Comparison of ENCODE assay signal across 25 cellular contexts in genomic region chr18:76361219-76361618, GRCh38.
"Had no signal": no experiment of that assay in that cellular context is flagged by ENCODE, and none has a peak within 500 bp of the region (broad histone marks: within the 10 kb centered on the region; RNA-seq: fewer than 3 reads in every experiment).

No MANE protein-coding gene starts in this region.

- H3K27ac ChIP-seq: dorsolateral prefrontal cortex, left ventricle myocardium inferior, lower lobe of right lung, psoas muscle, skin epidermis, spleen, thoracic aorta, tibial nerve, upper lobe of right lung, vagina had no signal

- H3K4me1 ChIP-seq: left ventricle myocardium inferior, lower lobe of right lung, psoas muscle, spleen, upper lobe of right lung had no signal

- H3K27me3 ChIP-seq: dorsolateral prefrontal cortex, ovary, spleen, tibial nerve, upper lobe of right lung, vagina had no signal

- H3K4me3 ChIP-seq: dorsolateral prefrontal cortex, left ventricle myocardium inferior, lower lobe of right lung, ovary, psoas muscle, skin epidermis, spleen, thoracic aorta, tibial nerve, upper lobe of right lung, vagina had no signal

- H3K9me3 ChIP-seq: left ventricle myocardium inferior, lower lobe of right lung, ovary, psoas muscle, spleen, thoracic aorta, tibial nerve, upper lobe of right lung, vagina had no signal

- H3K36me3 ChIP-seq: ovary had no signal

- ATAC-seq: left colon; lower lobe of right lung; naive thymus-derived CD8-positive, alpha-beta T cell; psoas muscle; right cardiac atrium; stimulated activated memory B cell treated with anti-CD40 and anti-IgM and Interleukin-4, amounts not matched to agents 10 μg/mL and 1 μg/mL and 100 μg/mL, for 72 hours; stimulated activated naive CD8-positive, alpha-beta T cell treated with anti-CD3 and anti-CD28 coated beads, Interleukin-15, Interleukin-2, amounts not matched to agents 100 U/mL and 50 U/mL, for 24 hours; upper lobe of right lung had no signal

- DNase-seq: dorsolateral prefrontal cortex; effector CD4-positive, alpha-beta T cell; hypothalamus; immature natural killer cell; islet precursor cell; kidney glomerular epithelial cell; left colon; left ventricle myocardium inferior; lower lobe of right lung; naive thymus-derived CD8-positive, alpha-beta T cell; occipital lobe; posterior cingulate gyrus; psoas muscle; right cardiac atrium; spleen; stimulated activated CD4-positive, alpha-beta T cell treated with anti-CD3 and anti-CD28 coated beads, Interleukin-4, amount 100 ng/mL, for 4 hours; stimulated activated naive CD8-positive, alpha-beta T cell treated with anti-CD3 and anti-CD28 coated beads, Interleukin-15, Interleukin-2, amounts not matched to agents 100 U/mL and 50 U/mL, for 24 hours; substantia nigra; upper lobe of right lung had no signal
